1 cellular context compared by ENCODE assay signal in genomic region chr19:5789886-5790572, GRCh38.
TF ChIP-seq lines count a peak whose summit lies in the region.

No MANE protein-coding gene starts in this region.

TF ChIP-seq in SK-N-SH, 30 proteins besides CTCF, POLR2A, EP300 and RAD21 (continued from another document):
- TF ChIP-seq USF1 (IDR thresholded peaks at IDR 0.05; ENCODE audit: borderline replicate concordance, low read depth) (no peak), NRF1 (IDR thresholded peaks at IDR 0.05; ENCODE audit: low read depth, low read length) (no peak), USF2 (IDR thresholded peaks at IDR 0.05; ENCODE audit: borderline replicate concordance, low read depth, low read length) (no peak), RFX5 (IDR thresholded peaks at IDR 0.05; ENCODE audit: low read length) (no peak), TCF12 (IDR thresholded peaks at IDR 0.05) (no peak)
